ENCODE assay signal across 1 cellular context in the genomic region with DNA sequence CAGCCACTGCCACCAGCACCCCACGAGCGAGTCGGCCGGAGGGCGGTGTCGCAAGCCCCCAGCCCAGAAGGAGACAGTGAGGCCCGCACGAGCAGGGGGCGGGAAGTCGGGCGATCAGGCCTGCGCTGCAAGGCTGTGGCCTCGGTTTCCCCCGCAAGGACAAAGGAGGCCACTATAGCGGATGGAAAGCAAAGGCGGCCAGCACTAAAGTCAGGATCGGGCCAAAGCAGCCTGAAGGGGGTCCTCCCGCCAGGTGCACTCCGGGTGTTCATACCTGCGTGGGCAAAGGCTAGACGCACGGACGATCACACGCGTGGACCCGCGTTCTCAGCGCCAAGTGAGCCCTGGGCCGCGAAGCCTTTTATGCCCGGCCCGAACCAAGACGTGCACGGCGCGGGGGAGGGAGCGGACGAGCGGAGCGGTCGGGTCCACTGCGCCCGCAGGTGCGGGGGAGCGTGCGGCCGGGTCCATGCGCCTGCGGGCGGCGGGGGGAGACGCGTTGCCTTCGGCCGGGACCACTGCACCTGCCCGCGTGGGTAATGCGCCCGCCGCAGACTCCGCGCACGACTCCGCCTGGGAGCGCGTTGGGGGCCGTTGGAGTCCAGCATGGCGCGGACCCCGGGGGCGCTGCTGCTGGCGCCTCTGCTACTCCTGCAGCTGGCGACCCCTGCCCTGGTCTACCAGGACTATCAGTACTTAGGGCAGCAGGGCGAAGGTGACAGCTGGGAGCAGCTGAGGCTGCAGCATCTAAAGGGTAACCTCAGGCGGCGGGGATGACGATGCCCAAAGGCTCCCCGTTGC.
TF ChIP-seq lines count a peak whose summit lies in the region.

A gene (minus strand): TSS at position 335 of the 801 bp plus-strand sequence. CDS start 539 bp downstream, outside the sequence.
A gene (plus strand): TSS at position 604 of the 801 bp plus-strand sequence. CDS start 3 bp downstream, at position 607.

TF ChIP-seq in HEK293, 187 proteins besides CTCF, POLR2A, EP300 and RAD21 (continued from another document and continues in another):
- TF ChIP-seq, protein P1, sequence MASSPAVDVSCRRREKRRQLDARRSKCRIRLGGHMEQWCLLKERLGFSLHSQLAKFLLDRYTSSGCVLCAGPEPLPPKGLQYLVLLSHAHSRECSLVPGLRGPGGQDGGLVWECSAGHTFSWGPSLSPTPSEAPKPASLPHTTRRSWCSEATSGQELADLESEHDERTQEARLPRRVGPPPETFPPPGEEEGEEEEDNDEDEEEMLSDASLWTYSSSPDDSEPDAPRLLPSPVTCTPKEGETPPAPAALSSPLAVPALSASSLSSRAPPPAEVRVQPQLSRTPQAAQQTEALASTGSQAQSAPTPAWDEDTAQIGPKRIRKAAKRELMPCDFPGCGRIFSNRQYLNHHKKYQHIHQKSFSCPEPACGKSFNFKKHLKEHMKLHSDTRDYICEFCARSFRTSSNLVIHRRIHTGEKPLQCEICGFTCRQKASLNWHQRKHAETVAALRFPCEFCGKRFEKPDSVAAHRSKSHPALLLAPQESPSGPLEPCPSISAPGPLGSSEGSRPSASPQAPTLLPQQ (tag by site-specific recombination; IDR thresholded peaks at IDR 0.05): peak; percentile 98
- TF ChIP-seq ZBTB20 (tag by site-specific recombination; IDR thresholded peaks at IDR 0.05) (peak; percentile 63), WT1 (tag by site-specific recombination; IDR thresholded peaks at IDR 0.05) (no peak), BCL11B (tag by site-specific recombination; IDR thresholded peaks at IDR 0.05; ENCODE audit: low read depth) (no peak), ZNF292 (tag by site-specific recombination; IDR thresholded peaks at IDR 0.05; ENCODE audit: borderline replicate concordance, low read depth) (no peak), ZNF624 (tag by site-specific recombination; IDR thresholded peaks at IDR 0.05) (no peak), ZNF843 (tag by site-specific recombination; IDR thresholded peaks at IDR 0.05) (peak; percentile 51), ZNF10 (tag by site-specific recombination; IDR thresholded peaks at IDR 0.05) (0 out of 2 replicates have a peak, but pooled peaks have one; percentile 48), ZNF341 (tag by site-specific recombination; IDR thresholded peaks at IDR 0.05; ENCODE audit: low read depth) (peak; percentile 54; the same call in 1 of the 2 replicates), ZNF596 (tag by site-specific recombination; IDR thresholded peaks at IDR 0.05) (peak; percentile 42; the same call in 1 of the 2 replicates), ZNF23 (tag by site-specific recombination; IDR thresholded peaks at IDR 0.05; ENCODE audit: borderline replicate concordance) (no peak), ZNF785 (tag by site-specific recombination; IDR thresholded peaks at IDR 0.05) (0 out of 2 replicates have a peak, but pooled peaks have one; percentile 18), ZNF214 (tag by site-specific recombination; IDR thresholded peaks at IDR 0.05; ENCODE audit: borderline replicate concordance) (no peak), ZNF555 (tag by site-specific recombination; conservative IDR thresholded peaks at IDR 0.05) (no peak), ZNF157 (tag by site-specific recombination; IDR thresholded peaks at IDR 0.05) (no peak), ZNF324 (tag by site-specific recombination; IDR thresholded peaks at IDR 0.05) (peak; percentile 50), ZNF19 (tag by site-specific recombination; IDR thresholded peaks at IDR 0.05; ENCODE audit: low read depth) (no peak), HOXC10 (CRISPR knock-in tag; IDR thresholded peaks at IDR 0.05) (no peak), ZNF521 (tag by site-specific recombination; IDR thresholded peaks at IDR 0.05) (no peak), ZNF132 (tag by site-specific recombination; IDR thresholded peaks at IDR 0.05; ENCODE audit: borderline replicate concordance) (no peak), ZNF274 (IDR thresholded peaks at IDR 0.05; ENCODE audit: low read length) (no peak), ZNF274 (tag by site-specific recombination; IDR thresholded peaks at IDR 0.05; ENCODE audit: borderline replicate concordance) (no peak), ZNF791 (tag by site-specific recombination; IDR thresholded peaks at IDR 0.05) (no peak), ZSCAN23 (tag by site-specific recombination; IDR thresholded peaks at IDR 0.05) (peak; percentile 70; the same call in 1 of the 2 replicates), ZNF16 (tag by site-specific recombination; IDR thresholded peaks at IDR 0.05; ENCODE audit: low read depth) (no peak), ZNF585B (tag by site-specific recombination; IDR thresholded peaks at IDR 0.05) (no peak), SP2 (tag by site-specific recombination; IDR thresholded peaks at IDR 0.05) (0 out of 2 replicates have a peak, but pooled peaks have one; percentile 13)
- TF ChIP-seq, protein P2, sequence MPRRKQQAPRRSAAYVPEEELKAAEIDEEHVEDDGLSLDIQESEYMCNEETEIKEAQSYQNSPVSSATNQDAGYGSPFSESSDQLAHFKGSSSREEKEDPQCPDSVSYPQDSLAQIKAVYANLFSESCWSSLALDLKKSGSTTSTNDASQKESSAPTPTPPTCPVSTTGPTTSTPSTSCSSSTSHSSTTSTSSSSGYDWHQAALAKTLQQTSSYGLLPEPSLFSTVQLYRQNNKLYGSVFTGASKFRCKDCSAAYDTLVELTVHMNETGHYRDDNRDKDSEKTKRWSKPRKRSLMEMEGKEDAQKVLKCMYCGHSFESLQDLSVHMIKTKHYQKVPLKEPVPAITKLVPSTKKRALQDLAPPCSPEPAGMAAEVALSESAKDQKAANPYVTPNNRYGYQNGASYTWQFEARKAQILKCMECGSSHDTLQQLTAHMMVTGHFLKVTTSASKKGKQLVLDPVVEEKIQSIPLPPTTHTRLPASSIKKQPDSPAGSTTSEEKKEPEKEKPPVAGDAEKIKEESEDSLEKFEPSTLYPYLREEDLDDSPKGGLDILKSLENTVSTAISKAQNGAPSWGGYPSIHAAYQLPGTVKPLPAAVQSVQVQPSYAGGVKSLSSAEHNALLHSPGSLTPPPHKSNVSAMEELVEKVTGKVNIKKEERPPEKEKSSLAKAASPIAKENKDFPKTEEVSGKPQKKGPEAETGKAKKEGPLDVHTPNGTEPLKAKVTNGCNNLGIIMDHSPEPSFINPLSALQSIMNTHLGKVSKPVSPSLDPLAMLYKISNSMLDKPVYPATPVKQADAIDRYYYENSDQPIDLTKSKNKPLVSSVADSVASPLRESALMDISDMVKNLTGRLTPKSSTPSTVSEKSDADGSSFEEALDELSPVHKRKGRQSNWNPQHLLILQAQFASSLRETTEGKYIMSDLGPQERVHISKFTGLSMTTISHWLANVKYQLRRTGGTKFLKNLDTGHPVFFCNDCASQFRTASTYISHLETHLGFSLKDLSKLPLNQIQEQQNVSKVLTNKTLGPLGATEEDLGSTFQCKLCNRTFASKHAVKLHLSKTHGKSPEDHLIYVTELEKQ (tag by site-specific recombination; IDR thresholded peaks at IDR 0.05; ENCODE audit: borderline replicate concordance): no peak
- TF ChIP-seq, protein P3, sequence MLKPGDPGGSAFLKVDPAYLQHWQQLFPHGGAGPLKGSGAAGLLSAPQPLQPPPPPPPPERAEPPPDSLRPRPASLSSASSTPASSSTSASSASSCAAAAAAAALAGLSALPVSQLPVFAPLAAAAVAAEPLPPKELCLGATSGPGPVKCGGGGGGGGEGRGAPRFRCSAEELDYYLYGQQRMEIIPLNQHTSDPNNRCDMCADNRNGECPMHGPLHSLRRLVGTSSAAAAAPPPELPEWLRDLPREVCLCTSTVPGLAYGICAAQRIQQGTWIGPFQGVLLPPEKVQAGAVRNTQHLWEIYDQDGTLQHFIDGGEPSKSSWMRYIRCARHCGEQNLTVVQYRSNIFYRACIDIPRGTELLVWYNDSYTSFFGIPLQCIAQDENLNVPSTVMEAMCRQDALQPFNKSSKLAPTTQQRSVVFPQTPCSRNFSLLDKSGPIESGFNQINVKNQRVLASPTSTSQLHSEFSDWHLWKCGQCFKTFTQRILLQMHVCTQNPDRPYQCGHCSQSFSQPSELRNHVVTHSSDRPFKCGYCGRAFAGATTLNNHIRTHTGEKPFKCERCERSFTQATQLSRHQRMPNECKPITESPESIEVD (tag by site-specific recombination; IDR thresholded peaks at IDR 0.05): no peak
- TF ChIP-seq, protein P4, sequence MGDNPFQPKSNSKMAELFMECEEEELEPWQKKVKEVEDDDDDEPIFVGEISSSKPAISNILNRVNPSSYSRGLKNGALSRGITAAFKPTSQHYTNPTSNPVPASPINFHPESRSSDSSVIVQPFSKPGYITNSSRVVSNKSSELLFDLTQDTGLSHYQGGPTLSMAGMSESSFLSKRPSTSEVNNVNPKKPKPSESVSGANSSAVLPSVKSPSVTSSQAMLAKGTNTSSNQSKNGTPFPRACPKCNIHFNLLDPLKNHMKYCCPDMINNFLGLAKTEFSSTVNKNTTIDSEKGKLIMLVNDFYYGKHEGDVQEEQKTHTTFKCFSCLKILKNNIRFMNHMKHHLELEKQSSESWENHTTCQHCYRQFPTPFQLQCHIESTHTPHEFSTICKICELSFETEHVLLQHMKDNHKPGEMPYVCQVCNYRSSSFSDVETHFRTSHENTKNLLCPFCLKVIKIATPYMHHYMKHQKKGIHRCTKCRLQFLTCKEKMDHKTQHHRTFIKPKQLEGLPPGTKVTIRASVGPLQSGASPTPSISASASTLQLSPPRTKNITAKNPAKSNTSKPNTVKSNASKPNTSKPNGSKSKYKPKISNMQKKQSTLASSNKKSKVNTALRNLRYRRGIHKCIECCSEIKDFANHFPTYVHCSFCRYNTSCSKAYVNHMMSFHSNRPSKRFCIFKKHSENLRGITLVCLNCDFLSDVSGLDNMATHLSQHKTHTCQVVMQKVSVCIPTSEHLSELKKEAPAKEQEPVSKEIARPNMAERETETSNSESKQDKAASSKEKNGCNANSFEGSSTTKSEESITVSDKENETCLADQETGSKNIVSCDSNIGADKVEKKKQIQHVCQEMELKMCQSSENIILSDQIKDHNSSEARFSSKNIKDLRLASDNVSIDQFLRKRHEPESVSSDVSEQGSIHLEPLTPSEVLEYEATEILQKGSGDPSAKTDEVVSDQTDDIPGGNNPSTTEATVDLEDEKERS (tag by site-specific recombination; IDR thresholded peaks at IDR 0.05): no peak
- TF ChIP-seq, protein P5, sequence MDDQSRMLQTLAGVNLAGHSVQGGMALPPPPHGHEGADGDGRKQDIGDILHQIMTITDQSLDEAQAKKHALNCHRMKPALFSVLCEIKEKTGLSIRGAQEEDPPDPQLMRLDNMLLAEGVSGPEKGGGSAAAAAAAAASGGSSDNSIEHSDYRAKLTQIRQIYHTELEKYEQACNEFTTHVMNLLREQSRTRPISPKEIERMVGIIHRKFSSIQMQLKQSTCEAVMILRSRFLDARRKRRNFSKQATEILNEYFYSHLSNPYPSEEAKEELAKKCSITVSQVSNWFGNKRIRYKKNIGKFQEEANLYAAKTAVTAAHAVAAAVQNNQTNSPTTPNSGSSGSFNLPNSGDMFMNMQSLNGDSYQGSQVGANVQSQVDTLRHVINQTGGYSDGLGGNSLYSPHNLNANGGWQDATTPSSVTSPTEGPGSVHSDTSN (CRISPR knock-in tag; IDR thresholded peaks at IDR 0.05): no peak; the same call in none of the 2 replicates
- TF ChIP-seq, protein P6, sequence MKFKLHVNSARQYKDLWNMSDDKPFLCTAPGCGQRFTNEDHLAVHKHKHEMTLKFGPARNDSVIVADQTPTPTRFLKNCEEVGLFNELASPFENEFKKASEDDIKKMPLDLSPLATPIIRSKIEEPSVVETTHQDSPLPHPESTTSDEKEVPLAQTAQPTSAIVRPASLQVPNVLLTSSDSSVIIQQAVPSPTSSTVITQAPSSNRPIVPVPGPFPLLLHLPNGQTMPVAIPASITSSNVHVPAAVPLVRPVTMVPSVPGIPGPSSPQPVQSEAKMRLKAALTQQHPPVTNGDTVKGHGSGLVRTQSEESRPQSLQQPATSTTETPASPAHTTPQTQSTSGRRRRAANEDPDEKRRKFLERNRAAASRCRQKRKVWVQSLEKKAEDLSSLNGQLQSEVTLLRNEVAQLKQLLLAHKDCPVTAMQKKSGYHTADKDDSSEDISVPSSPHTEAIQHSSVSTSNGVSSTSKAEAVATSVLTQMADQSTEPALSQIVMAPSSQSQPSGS (tag by site-specific recombination; IDR thresholded peaks at IDR 0.05; ENCODE audit: low read depth): no peak
- TF ChIP-seq, protein P7, sequence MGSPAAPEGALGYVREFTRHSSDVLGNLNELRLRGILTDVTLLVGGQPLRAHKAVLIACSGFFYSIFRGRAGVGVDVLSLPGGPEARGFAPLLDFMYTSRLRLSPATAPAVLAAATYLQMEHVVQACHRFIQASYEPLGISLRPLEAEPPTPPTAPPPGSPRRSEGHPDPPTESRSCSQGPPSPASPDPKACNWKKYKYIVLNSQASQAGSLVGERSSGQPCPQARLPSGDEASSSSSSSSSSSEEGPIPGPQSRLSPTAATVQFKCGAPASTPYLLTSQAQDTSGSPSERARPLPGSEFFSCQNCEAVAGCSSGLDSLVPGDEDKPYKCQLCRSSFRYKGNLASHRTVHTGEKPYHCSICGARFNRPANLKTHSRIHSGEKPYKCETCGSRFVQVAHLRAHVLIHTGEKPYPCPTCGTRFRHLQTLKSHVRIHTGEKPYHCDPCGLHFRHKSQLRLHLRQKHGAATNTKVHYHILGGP (tag by site-specific recombination; IDR thresholded peaks at IDR 0.05): no peak
- TF ChIP-seq, protein P8, sequence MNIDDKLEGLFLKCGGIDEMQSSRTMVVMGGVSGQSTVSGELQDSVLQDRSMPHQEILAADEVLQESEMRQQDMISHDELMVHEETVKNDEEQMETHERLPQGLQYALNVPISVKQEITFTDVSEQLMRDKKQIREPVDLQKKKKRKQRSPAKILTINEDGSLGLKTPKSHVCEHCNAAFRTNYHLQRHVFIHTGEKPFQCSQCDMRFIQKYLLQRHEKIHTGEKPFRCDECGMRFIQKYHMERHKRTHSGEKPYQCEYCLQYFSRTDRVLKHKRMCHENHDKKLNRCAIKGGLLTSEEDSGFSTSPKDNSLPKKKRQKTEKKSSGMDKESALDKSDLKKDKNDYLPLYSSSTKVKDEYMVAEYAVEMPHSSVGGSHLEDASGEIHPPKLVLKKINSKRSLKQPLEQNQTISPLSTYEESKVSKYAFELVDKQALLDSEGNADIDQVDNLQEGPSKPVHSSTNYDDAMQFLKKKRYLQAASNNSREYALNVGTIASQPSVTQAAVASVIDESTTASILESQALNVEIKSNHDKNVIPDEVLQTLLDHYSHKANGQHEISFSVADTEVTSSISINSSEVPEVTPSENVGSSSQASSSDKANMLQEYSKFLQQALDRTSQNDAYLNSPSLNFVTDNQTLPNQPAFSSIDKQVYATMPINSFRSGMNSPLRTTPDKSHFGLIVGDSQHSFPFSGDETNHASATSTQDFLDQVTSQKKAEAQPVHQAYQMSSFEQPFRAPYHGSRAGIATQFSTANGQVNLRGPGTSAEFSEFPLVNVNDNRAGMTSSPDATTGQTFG (tag by site-specific recombination; IDR thresholded peaks at IDR 0.05; ENCODE audit: borderline replicate concordance): no peak
- TF ChIP-seq, protein P9, sequence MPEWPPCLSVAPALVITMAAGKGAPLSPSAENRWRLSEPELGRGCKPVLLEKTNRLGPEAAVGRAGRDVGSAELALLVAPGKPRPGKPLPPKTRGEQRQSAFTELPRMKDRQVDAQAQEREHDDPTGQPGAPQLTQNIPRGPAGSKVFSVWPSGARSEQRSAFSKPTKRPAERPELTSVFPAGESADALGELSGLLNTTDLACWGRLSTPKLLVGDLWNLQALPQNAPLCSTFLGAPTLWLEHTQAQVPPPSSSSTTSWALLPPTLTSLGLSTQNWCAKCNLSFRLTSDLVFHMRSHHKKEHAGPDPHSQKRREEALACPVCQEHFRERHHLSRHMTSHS (tag by site-specific recombination; IDR thresholded peaks at IDR 0.05): no peak
- TF ChIP-seq, protein P10, sequence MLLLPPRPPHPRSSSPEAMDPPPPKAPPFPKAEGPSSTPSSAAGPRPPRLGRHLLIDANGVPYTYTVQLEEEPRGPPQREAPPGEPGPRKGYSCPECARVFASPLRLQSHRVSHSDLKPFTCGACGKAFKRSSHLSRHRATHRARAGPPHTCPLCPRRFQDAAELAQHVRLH (tag by site-specific recombination; IDR thresholded peaks at IDR 0.05): no peak
